Comparison of ENCODE assay signal across 35 cellular contexts in the genomic region with DNA sequence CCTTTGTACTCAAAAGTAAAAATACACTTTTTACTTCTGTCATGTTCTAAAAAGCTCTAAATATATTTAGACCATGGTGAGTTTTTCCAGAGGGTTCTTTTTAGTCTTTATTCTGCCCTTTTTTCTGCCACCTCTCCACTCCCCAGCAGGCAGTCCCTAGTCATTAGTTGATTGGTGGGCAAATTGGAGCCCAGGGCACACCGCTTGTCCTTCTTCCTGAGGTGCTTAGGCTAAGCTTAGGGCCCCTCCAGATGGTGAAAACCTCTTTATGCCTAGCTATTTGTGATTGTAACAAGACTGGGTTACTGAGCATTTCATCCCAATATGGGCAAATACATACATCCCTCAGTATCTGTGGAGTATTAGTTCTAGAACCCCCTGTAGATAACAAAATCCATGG. TPM values are rescaled to one million over a fixed set of nuclear protein-coding genes. Genes with fewer than 3 reads are reported as not detected.
"Had no signal": no experiment of that assay in that cellular context is flagged by ENCODE, and none has a peak within 500 bp of the region (broad histone marks: within the 10 kb centered on the region; RNA-seq: fewer than 3 reads in every experiment).

No MANE protein-coding gene starts in this region.

- H3K27me3 Mint-ChIP-seq: activated CD8-positive, alpha-beta memory T cell treated with anti-CD3 and anti-CD28 coated beads, Interleukin-2, amount 10 ng/mL, durations not matched to agents 7 days and 5 days; effector memory CD8-positive, alpha-beta T cell; T-cell had no signal

- H3K4me3 ChIP-seq: coronary artery, gastroesophageal sphincter, hepatocyte, pancreas, prostate gland, skin epidermis, testis, transverse colon had no signal

- H3K4me1 Mint-ChIP-seq: WTC11 had no signal

- H3K4me3 Mint-ChIP-seq: activated CD8-positive, alpha-beta memory T cell treated with anti-CD3 and anti-CD28 coated beads, Interleukin-2, amount 10 ng/mL, durations not matched to agents 7 days and 5 days; effector memory CD8-positive, alpha-beta T cell; WTC11 had no signal

- H3K27ac ChIP-seq: brain microvascular endothelial cell, coronary artery, gastroesophageal sphincter, hepatocyte, pancreas, prostate gland, skin epidermis, testis, transverse colon had no signal

- H3K36me3 Mint-ChIP-seq: WTC11 had no signal

- H3K27ac Mint-ChIP-seq: activated CD8-positive, alpha-beta memory T cell treated with anti-CD3 and anti-CD28 coated beads, Interleukin-2, amount 10 ng/mL, durations not matched to agents 7 days and 5 days; effector memory CD8-positive, alpha-beta T cell; T-cell; WTC11 had no signal

- ATAC-seq: activated CD8-positive, alpha-beta memory T cell treated with anti-CD3 and anti-CD28 coated beads, Interleukin-2, amount 10 ng/mL, durations not matched to agents 7 days and 5 days; effector memory CD8-positive, alpha-beta T cell; gastroesophageal sphincter; left cardiac atrium; left ventricle myocardium superior; pancreas; sciatic nerve; stimulated activated naive CD8-positive, alpha-beta T cell treated with anti-CD3 and anti-CD28 coated beads, Interleukin-15, Interleukin-2, amounts not matched to agents 100 U/mL and 50 U/mL, for 24 hours; T-cell; WTC11 had no signal

- H3K9me3 Mint-ChIP-seq: effector memory CD8-positive, alpha-beta T cell; T-cell; WTC11 had no signal

- H3K36me3 ChIP-seq: brain microvascular endothelial cell, pancreas, prostate gland had no signal

- H3K27me3 ChIP-seq: brain microvascular endothelial cell, gastroesophageal sphincter, hepatocyte, pancreas, testis, transverse colon had no signal

- H3K79me2 ChIP-seq: hepatocyte had no signal

- H2AFZ ChIP-seq: hepatocyte had no signal

- H3K9me3 ChIP-seq: gastroesophageal sphincter, pancreas, prostate gland, testis, transverse colon had no signal

- H3K4me1 ChIP-seq: gastroesophageal sphincter, pancreas, prostate gland, testis, transverse colon had no signal

- H3K4me2 ChIP-seq: hepatocyte had no signal

- DNase-seq: activated CD4-positive, alpha-beta T cell treated with anti-CD3 and anti-CD28 coated beads for 1 hour; activated CD4-positive, alpha-beta T cell treated with anti-CD3 and anti-CD28 coated beads, Interleukin-2, amount 50 U/mL, for 48 hours; activated CD8-positive, alpha-beta memory T cell treated with anti-CD3 and anti-CD28 coated beads, Interleukin-2, amount 10 ng/mL, durations not matched to agents 7 days and 5 days; activated effector memory CD4-positive, alpha-beta T cell treated with anti-CD3 and anti-CD28 coated beads, Interleukin-2, amount 50 U/mL, for 16 hours; activated naive CD4-positive, alpha-beta T cell treated with anti-CD3 and anti-CD28 coated beads, Interleukin-2, amount 50 U/mL, for 16 hours; activated T-cell treated with anti-CD3 and anti-CD28 coated beads, Interleukin-2, amount 50 U/mL, for 48 hours; amniotic stem cell; brain microvascular endothelial cell; effector memory CD8-positive, alpha-beta T cell; erythroblast; left cardiac atrium; left ventricle myocardium superior; mammary epithelial cell; pancreas; retina; stimulated activated CD4-positive, alpha-beta T cell treated with anti-CD3 and anti-CD28 coated beads, Interleukin-12 subunit alpha, Interleukin-12 subunit beta, amount 100 ng/mL, for 4 hours; stimulated activated CD4-positive, alpha-beta T cell treated with anti-CD3 and anti-CD28 coated beads, Interleukin-4, amount 100 ng/mL, for 1 hour; stimulated activated naive CD8-positive, alpha-beta T cell treated with anti-CD3 and anti-CD28 coated beads, Interleukin-15, Interleukin-2, amounts not matched to agents 100 U/mL and 50 U/mL, for 24 hours; T-cell; testis; transverse colon had no signal

RNA-seq across cellular contexts. Expression of gene TREML1, which starts 6.2 kb away (rescaled TPM):
- total RNA-seq: activated CD8-positive, alpha-beta memory T cell treated with anti-CD3 and anti-CD28 coated beads, Interleukin-2, amount 10 ng/mL, durations not matched to agents 7 days and 5 days; astrocyte; cardiac septum; cerebellum; fibroblast of lung; fibroblast of villous mesenchyme; gastroesophageal sphincter; hepatocyte; left cardiac atrium; left ventricle myocardium superior; prostate gland; SK-MEL-5; testis; transverse colon; WTC11 had no signal

RNA-seq across cellular contexts. Expression of gene TREM2, which starts 15.0 kb away (rescaled TPM):
- total RNA-seq: activated CD8-positive, alpha-beta memory T cell treated with anti-CD3 and anti-CD28 coated beads, Interleukin-2, amount 10 ng/mL, durations not matched to agents 7 days and 5 days; astrocyte; fibroblast of villous mesenchyme; SK-MEL-5; WTC11 had no signal

RNA-seq across cellular contexts. Expression of gene TREML2, which starts 53.0 kb away (rescaled TPM):
- total RNA-seq: astrocyte, fibroblast of lung, fibroblast of villous mesenchyme, left ventricle myocardium superior, mucosa of gallbladder, SK-MEL-5 had no signal
